Comparison of ENCODE assay signal across 25 cellular contexts in the genomic region with DNA sequence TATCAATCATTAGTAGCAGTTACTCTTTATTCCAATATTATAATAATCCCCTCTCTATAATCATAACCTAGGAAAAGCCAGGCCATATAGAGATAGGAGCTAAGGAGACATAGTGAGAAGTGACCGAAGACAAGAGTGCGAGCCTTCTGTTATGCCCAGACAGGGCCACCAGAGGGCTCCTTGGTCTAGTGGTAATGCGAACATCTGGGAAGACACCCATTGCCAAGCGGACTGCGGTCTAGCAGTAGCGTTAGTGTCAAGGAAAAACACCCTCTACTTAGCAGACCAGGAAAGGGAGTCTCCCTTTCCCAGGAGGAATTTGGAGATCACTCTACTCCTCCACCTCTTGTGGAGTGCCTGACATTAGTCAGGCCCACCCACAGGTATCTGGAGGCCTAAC.
"Had no signal": no experiment of that assay in that cellular context is flagged by ENCODE, and none has a peak within 500 bp of the region (broad histone marks: within the 10 kb centered on the region; RNA-seq: fewer than 3 reads in every experiment).

No MANE protein-coding gene starts in this region.

- H3K27me3 Mint-ChIP-seq: activated B cell treated with CpG ODN at 0.5 μM for 24 hours; activated CD4-positive, alpha-beta T cell treated with anti-CD3 and anti-CD28 coated beads, Interleukin-2, amount 10 ng/mL, durations not matched to agents 7 days and 5 days; activated naive CD4-positive, alpha-beta T cell treated with anti-CD3 and anti-CD28 coated beads, Interleukin-2, amount 10 ng/mL, durations not matched to agents 7 days and 5 days; activated naive CD8-positive, alpha-beta T cell treated with anti-CD3 and anti-CD28 coated beads, Interleukin-2, amount 50 U/mL, for 24 hours; brain; central memory CD8-positive, alpha-beta T cell; type B pancreatic cell had no signal

- H3K27ac Mint-ChIP-seq: activated B cell treated with CpG ODN at 0.5 μM for 24 hours; activated CD4-positive, alpha-beta T cell treated with anti-CD3 and anti-CD28 coated beads, Interleukin-2, amount 10 ng/mL, durations not matched to agents 7 days and 5 days; activated naive CD4-positive, alpha-beta T cell treated with anti-CD3 and anti-CD28 coated beads, Interleukin-2, amount 10 ng/mL, durations not matched to agents 7 days and 5 days; activated naive CD8-positive, alpha-beta T cell treated with anti-CD3 and anti-CD28 coated beads, Interleukin-2, amount 50 U/mL, for 24 hours; brain; mesothelial cell of epicardium; nephron; type B pancreatic cell had no signal

- H3K4me3 Mint-ChIP-seq: activated B cell treated with CpG ODN at 0.5 μM for 24 hours; activated CD4-positive, alpha-beta T cell treated with anti-CD3 and anti-CD28 coated beads, Interleukin-2, amount 10 ng/mL, durations not matched to agents 7 days and 5 days; activated naive CD4-positive, alpha-beta T cell treated with anti-CD3 and anti-CD28 coated beads, Interleukin-2, amount 10 ng/mL, durations not matched to agents 7 days and 5 days; activated naive CD8-positive, alpha-beta T cell treated with anti-CD3 and anti-CD28 coated beads, Interleukin-2, amount 50 U/mL, for 24 hours; brain; central memory CD8-positive, alpha-beta T cell; mesothelial cell of epicardium; nephron; type B pancreatic cell had no signal

- H3K9me3 Mint-ChIP-seq: brain, mesothelial cell of epicardium, nephron, type B pancreatic cell had no signal

- H3K4me1 ChIP-seq: esophagus muscularis mucosa, stomach had no signal

- ATAC-seq: activated naive CD8-positive, alpha-beta T cell treated with anti-CD3 and anti-CD28 coated beads, Interleukin-2, amount 50 U/mL, for 24 hours; left lobe of liver; sciatic nerve had no signal

- H3K27ac ChIP-seq: esophagus muscularis mucosa, stomach had no signal

- H3K4me3 ChIP-seq: esophagus muscularis mucosa, lung, smooth muscle cell, stomach had no signal

- H3K4me1 Mint-ChIP-seq: activated B cell treated with CpG ODN at 0.5 μM for 24 hours; activated CD4-positive, alpha-beta T cell treated with anti-CD3 and anti-CD28 coated beads, Interleukin-2, amount 10 ng/mL, durations not matched to agents 7 days and 5 days; activated naive CD4-positive, alpha-beta T cell treated with anti-CD3 and anti-CD28 coated beads, Interleukin-2, amount 10 ng/mL, durations not matched to agents 7 days and 5 days; activated naive CD8-positive, alpha-beta T cell treated with anti-CD3 and anti-CD28 coated beads, Interleukin-2, amount 50 U/mL, for 24 hours; brain; central memory CD8-positive, alpha-beta T cell; mesothelial cell of epicardium; nephron had no signal

- DNase-seq: activated B cell treated with CpG ODN at 0.5 μM for 24 hours; activated CD4-positive, alpha-beta T cell treated with anti-CD3 and anti-CD28 coated beads, Interleukin-2, amount 10 ng/mL, durations not matched to agents 7 days and 5 days; activated CD8-positive, alpha-beta memory T cell treated with anti-CD3 and anti-CD28 coated beads for 24 hours; activated CD8-positive, alpha-beta memory T cell treated with anti-CD3 and anti-CD28 coated beads, Interleukin-2, amount 50 U/mL, for 48 hours; activated effector memory CD4-positive, alpha-beta T cell treated with Interleukin-2 at 50 U/mL for 16 hours; activated naive CD4-positive, alpha-beta T cell treated with anti-CD3 and anti-CD28 coated beads, Interleukin-2, amount 10 ng/mL, durations not matched to agents 7 days and 5 days; activated naive CD8-positive, alpha-beta T cell treated with anti-CD3 and anti-CD28 coated beads, Interleukin-2, amount 50 U/mL, for 24 hours; activated T-cell treated with anti-CD3 and anti-CD28 coated beads, Interleukin-2, amount 50 U/mL, for 48 hours; anterior cingulate cortex; cortex of kidney; effector CD4-positive, alpha-beta T cell; stimulated activated CD4-positive, alpha-beta T cell treated with anti-CD3 and anti-CD28 coated beads, Interleukin-4, amount 100 ng/mL, for 1 hour; stomach; SW 1271; T-helper 2 cell had no signal

- H3K9me3 ChIP-seq: esophagus muscularis mucosa, stomach had no signal

- H3K27me3 ChIP-seq: esophagus muscularis mucosa, stomach had no signal

- H3K36me3 ChIP-seq: esophagus muscularis mucosa, stomach had no signal

- H3K36me3 Mint-ChIP-seq: activated naive CD4-positive, alpha-beta T cell treated with anti-CD3 and anti-CD28 coated beads, Interleukin-2, amount 10 ng/mL, durations not matched to agents 7 days and 5 days; brain; mesothelial cell of epicardium; type B pancreatic cell had no signal
